ENCODE assay signal across 1 cellular context in the genomic region with DNA sequence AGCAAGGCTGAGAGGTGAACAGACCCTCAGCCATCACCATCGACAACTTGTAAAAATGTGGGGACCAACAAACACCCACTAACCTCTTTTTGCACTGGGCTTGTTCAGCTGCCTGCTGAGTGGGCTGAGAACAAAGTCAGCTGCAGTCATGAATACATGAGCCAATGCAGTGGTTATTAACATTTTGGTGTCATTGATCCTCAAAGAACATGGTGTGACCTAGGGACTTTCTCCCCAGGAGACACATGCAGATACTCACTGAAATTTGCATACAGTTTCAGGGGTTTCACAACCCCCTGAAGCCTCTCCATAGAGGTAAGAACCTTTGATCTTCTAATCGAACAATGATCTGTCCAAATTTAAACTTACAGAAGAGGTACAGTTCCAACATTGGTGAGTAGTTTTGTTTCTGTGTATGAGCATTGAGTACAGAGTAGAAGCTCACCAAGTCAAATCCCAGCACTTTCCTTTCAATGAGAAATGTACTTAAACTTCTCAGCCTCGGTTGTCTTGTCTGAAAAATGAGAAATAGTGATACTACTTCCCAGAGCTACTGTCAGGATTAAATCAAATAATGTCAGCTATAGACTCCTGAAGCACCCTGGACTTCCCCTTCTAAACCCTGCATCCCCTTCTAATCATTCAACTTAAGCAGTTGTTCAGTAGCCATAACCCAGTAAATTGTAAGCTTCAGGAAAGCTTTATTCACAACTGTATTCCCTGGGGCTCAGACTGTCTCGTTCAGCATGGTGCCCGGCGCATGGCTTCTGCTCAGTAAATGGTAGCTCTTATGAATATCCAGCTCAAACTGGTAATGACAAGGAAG.
A peak's percentile ranks its signal among the peaks of the same experiment; 100 is the strongest.
TF ChIP-seq lines count a peak whose summit lies in the region.

No MANE protein-coding gene starts in this region.

TF ChIP-seq in GM12878, 131 proteins besides CTCF, POLR2A, EP300 and RAD21 (continued from another document and continues in another):
- TF ChIP-seq, protein P1, sequence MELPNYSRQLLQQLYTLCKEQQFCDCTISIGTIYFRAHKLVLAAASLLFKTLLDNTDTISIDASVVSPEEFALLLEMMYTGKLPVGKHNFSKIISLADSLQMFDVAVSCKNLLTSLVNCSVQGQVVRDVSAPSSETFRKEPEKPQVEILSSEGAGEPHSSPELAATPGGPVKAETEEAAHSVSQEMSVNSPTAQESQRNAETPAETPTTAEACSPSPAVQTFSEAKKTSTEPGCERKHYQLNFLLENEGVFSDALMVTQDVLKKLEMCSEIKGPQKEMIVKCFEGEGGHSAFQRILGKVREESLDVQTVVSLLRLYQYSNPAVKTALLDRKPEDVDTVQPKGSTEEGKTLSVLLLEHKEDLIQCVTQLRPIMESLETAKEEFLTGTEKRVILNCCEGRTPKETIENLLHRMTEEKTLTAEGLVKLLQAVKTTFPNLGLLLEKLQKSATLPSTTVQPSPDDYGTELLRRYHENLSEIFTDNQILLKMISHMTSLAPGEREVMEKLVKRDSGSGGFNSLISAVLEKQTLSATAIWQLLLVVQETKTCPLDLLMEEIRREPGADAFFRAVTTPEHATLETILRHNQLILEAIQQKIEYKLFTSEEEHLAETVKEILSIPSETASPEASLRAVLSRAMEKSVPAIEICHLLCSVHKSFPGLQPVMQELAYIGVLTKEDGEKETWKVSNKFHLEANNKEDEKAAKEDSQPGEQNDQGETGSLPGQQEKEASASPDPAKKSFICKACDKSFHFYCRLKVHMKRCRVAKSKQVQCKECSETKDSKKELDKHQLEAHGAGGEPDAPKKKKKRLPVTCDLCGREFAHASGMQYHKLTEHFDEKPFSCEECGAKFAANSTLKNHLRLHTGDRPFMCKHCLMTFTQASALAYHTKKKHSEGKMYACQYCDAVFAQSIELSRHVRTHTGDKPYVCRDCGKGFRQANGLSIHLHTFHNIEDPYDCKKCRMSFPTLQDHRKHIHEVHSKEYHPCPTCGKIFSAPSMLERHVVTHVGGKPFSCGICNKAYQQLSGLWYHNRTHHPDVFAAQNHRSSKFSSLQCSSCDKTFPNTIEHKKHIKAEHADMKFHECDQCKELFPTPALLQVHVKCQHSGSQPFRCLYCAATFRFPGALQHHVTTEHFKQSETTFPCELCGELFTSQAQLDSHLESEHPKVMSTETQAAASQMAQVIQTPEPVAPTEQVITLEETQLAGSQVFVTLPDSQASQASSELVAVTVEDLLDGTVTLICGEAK (IDR thresholded peaks at IDR 0.05; ENCODE audit: borderline replicate concordance) = no peak
- no peak for TF ChIP-seq ZNF207 (IDR thresholded peaks at IDR 0.05; ENCODE audit: borderline replicate concordance)
- TF ChIP-seq, protein P2, sequence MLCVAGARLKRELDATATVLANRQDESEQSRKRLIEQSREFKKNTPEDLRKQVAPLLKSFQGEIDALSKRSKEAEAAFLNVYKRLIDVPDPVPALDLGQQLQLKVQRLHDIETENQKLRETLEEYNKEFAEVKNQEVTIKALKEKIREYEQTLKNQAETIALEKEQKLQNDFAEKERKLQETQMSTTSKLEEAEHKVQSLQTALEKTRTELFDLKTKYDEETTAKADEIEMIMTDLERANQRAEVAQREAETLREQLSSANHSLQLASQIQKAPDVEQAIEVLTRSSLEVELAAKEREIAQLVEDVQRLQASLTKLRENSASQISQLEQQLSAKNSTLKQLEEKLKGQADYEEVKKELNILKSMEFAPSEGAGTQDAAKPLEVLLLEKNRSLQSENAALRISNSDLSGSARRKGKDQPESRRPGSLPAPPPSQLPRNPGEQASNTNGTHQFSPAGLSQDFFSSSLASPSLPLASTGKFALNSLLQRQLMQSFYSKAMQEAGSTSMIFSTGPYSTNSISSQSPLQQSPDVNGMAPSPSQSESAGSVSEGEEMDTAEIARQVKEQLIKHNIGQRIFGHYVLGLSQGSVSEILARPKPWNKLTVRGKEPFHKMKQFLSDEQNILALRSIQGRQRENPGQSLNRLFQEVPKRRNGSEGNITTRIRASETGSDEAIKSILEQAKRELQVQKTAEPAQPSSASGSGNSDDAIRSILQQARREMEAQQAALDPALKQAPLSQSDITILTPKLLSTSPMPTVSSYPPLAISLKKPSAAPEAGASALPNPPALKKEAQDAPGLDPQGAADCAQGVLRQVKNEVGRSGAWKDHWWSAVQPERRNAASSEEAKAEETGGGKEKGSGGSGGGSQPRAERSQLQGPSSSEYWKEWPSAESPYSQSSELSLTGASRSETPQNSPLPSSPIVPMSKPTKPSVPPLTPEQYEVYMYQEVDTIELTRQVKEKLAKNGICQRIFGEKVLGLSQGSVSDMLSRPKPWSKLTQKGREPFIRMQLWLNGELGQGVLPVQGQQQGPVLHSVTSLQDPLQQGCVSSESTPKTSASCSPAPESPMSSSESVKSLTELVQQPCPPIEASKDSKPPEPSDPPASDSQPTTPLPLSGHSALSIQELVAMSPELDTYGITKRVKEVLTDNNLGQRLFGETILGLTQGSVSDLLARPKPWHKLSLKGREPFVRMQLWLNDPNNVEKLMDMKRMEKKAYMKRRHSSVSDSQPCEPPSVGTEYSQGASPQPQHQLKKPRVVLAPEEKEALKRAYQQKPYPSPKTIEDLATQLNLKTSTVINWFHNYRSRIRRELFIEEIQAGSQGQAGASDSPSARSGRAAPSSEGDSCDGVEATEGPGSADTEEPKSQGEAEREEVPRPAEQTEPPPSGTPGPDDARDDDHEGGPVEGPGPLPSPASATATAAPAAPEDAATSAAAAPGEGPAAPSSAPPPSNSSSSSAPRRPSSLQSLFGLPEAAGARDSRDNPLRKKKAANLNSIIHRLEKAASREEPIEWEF (IDR thresholded peaks at IDR 0.05; ENCODE audit: insufficient replicate concordance, low read depth, low read length) = peak; percentile 97
- TF ChIP-seq SIN3A (IDR thresholded peaks at IDR 0.05; ENCODE audit: low read depth, low read length) = no peak
- TF ChIP-seq ZNF217 (IDR thresholded peaks at IDR 0.05) = no peak
- TF ChIP-seq, protein P3, sequence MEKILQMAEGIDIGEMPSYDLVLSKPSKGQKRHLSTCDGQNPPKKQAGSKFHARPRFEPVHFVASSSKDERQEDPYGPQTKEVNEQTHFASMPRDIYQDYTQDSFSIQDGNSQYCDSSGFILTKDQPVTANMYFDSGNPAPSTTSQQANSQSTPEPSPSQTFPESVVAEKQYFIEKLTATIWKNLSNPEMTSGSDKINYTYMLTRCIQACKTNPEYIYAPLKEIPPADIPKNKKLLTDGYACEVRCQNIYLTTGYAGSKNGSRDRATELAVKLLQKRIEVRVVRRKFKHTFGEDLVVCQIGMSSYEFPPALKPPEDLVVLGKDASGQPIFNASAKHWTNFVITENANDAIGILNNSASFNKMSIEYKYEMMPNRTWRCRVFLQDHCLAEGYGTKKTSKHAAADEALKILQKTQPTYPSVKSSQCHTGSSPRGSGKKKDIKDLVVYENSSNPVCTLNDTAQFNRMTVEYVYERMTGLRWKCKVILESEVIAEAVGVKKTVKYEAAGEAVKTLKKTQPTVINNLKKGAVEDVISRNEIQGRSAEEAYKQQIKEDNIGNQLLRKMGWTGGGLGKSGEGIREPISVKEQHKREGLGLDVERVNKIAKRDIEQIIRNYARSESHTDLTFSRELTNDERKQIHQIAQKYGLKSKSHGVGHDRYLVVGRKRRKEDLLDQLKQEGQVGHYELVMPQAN (conservative IDR thresholded peaks at IDR 0.05) = no peak
- TF ChIP-seq, protein P4, sequence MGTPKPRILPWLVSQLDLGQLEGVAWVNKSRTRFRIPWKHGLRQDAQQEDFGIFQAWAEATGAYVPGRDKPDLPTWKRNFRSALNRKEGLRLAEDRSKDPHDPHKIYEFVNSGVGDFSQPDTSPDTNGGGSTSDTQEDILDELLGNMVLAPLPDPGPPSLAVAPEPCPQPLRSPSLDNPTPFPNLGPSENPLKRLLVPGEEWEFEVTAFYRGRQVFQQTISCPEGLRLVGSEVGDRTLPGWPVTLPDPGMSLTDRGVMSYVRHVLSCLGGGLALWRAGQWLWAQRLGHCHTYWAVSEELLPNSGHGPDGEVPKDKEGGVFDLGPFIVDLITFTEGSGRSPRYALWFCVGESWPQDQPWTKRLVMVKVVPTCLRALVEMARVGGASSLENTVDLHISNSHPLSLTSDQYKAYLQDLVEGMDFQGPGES (IDR thresholded peaks at IDR 0.05) = no peak
- no peak for TF ChIP-seq SRF (IDR thresholded peaks at IDR 0.05; ENCODE audit: low read depth in 2 of 2, low read length in 2 of 2)
- peak; percentile 77 for TF ChIP-seq TCF12 (IDR thresholded peaks at IDR 0.05; ENCODE audit: low read depth, low read length)
- TF ChIP-seq, protein P5, sequence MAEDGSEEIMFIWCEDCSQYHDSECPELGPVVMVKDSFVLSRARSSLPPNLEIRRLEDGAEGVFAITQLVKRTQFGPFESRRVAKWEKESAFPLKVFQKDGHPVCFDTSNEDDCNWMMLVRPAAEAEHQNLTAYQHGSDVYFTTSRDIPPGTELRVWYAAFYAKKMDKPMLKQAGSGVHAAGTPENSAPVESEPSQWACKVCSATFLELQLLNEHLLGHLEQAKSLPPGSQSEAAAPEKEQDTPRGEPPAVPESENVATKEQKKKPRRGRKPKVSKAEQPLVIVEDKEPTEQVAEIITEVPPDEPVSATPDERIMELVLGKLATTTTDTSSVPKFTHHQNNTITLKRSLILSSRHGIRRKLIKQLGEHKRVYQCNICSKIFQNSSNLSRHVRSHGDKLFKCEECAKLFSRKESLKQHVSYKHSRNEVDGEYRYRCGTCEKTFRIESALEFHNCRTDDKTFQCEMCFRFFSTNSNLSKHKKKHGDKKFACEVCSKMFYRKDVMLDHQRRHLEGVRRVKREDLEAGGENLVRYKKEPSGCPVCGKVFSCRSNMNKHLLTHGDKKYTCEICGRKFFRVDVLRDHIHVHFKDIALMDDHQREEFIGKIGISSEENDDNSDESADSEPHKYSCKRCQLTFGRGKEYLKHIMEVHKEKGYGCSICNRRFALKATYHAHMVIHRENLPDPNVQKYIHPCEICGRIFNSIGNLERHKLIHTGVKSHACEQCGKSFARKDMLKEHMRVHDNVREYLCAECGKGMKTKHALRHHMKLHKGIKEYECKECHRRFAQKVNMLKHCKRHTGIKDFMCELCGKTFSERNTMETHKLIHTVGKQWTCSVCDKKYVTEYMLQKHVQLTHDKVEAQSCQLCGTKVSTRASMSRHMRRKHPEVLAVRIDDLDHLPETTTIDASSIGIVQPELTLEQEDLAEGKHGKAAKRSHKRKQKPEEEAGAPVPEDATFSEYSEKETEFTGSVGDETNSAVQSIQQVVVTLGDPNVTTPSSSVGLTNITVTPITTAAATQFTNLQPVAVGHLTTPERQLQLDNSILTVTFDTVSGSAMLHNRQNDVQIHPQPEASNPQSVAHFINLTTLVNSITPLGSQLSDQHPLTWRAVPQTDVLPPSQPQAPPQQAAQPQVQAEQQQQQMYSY (CRISPR knock-in tag; IDR thresholded peaks at IDR 0.05) = no peak
- peak; percentile 60 for TF ChIP-seq CREB1 (IDR thresholded peaks at IDR 0.05; ENCODE audit: low read depth)
- no peak for TF ChIP-seq STAT3 (IDR thresholded peaks at IDR 0.05; ENCODE audit: low read depth, low read length)
- TF ChIP-seq, protein P6, sequence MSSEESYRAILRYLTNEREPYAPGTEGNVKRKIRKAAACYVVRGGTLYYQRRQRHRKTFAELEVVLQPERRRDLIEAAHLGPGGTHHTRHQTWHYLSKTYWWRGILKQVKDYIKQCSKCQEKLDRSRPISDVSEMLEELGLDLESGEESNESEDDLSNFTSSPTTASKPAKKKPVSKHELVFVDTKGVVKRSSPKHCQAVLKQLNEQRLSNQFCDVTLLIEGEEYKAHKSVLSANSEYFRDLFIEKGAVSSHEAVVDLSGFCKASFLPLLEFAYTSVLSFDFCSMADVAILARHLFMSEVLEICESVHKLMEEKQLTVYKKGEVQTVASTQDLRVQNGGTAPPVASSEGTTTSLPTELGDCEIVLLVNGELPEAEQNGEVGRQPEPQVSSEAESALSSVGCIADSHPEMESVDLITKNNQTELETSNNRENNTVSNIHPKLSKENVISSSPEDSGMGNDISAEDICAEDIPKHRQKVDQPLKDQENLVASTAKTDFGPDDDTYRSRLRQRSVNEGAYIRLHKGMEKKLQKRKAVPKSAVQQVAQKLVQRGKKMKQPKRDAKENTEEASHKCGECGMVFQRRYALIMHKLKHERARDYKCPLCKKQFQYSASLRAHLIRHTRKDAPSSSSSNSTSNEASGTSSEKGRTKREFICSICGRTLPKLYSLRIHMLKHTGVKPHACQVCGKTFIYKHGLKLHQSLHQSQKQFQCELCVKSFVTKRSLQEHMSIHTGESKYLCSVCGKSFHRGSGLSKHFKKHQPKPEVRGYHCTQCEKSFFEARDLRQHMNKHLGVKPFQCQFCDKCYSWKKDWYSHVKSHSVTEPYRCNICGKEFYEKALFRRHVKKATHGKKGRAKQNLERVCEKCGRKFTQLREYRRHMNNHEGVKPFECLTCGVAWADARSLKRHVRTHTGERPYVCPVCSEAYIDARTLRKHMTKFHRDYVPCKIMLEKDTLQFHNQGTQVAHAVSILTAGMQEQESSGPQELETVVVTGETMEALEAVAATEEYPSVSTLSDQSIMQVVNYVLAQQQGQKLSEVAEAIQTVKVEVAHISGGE (CRISPR knock-in tag; IDR thresholded peaks at IDR 0.05) = no peak
- TF ChIP-seq BHLHE40 (IDR thresholded peaks at IDR 0.05; ENCODE audit: borderline replicate concordance in 1 of 2, low read depth in 2 of 2, low read length in 1 of 2) = peak; percentile 83 to 84
- peak; percentile 58 to 61; a peak in 3 of 4 replicates for TF ChIP-seq IKZF2 (IDR thresholded peaks at IDR 0.05)
- no peak for TF ChIP-seq KLF5 (IDR thresholded peaks at IDR 0.05; ENCODE audit: partially characterized antibody)
- no peak for TF ChIP-seq RCOR1 (conservative IDR thresholded peaks at IDR 0.05; ENCODE audit: low read depth, low read length)
- TF ChIP-seq FOXK2 (IDR thresholded peaks at IDR 0.05) = no peak
- TF ChIP-seq, protein P7, sequence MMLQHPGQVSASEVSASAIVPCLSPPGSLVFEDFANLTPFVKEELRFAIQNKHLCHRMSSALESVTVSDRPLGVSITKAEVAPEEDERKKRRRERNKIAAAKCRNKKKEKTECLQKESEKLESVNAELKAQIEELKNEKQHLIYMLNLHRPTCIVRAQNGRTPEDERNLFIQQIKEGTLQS (IDR thresholded peaks at IDR 0.05; ENCODE audit: borderline replicate concordance, extremely low read depth, low read depth, low read length) = no peak
- no peak for TF ChIP-seq EZH2 (IDR thresholded peaks at IDR 0.05; ENCODE audit: borderline replicate concordance, control insufficient read depth, low read depth, low read length)
- TF ChIP-seq, protein P8, sequence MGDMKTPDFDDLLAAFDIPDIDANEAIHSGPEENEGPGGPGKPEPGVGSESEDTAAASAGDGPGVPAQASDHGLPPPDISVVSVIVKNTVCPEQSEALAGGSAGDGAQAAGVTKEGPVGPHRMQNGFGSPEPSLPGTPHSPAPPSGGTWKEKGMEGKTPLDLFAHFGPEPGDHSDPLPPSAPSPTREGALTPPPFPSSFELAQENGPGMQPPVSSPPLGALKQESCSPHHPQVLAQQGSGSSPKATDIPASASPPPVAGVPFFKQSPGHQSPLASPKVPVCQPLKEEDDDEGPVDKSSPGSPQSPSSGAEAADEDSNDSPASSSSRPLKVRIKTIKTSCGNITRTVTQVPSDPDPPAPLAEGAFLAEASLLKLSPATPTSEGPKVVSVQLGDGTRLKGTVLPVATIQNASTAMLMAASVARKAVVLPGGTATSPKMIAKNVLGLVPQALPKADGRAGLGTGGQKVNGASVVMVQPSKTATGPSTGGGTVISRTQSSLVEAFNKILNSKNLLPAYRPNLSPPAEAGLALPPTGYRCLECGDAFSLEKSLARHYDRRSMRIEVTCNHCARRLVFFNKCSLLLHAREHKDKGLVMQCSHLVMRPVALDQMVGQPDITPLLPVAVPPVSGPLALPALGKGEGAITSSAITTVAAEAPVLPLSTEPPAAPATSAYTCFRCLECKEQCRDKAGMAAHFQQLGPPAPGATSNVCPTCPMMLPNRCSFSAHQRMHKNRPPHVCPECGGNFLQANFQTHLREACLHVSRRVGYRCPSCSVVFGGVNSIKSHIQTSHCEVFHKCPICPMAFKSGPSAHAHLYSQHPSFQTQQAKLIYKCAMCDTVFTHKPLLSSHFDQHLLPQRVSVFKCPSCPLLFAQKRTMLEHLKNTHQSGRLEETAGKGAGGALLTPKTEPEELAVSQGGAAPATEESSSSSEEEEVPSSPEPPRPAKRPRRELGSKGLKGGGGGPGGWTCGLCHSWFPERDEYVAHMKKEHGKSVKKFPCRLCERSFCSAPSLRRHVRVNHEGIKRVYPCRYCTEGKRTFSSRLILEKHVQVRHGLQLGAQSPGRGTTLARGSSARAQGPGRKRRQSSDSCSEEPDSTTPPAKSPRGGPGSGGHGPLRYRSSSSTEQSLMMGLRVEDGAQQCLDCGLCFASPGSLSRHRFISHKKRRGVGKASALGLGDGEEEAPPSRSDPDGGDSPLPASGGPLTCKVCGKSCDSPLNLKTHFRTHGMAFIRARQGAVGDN (IDR thresholded peaks at IDR 0.05) = no peak; the same call in 1 of the 2 replicates
